ENCODE assay signal across 19 cellular contexts in the genomic region with DNA sequence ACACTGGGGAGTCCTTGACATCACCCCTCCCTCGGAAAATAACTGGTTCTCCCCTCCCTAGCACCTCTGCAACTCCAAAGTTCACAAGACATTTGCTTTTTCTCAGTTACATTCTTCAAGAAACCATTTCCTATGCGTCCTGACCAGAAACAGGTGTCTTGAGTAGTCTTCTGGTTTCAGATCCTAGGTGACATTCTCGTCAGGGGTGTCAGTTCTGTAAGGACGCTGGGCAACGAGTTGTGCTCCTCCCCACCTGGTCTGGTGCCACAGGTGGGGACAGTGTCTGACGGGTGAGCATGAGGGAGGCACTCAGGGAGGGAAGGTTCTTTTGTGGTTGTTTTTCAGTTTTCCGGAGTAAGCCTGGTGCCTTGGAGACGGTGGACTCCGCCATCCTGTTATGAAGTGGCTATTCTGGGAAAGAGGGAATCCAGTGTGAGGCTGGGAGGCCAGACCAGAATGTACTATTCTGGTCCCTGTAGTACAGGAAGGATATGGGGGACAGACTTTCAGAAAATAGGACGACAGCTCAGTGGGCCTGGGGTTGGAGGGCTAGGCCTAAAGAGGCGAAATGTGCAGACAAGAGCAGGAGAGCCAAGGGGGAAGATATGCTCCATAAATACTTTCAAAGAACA. TPM values are rescaled to one million over a fixed set of nuclear protein-coding genes. Genes with fewer than 3 reads are reported as not detected.
DNase-seq lines count a peak whose midpoint lies in the region; ATAC-seq, FAIRE-seq and TF ChIP-seq lines count a peak whose summit lies in the region.
"Had no signal": no experiment of that assay in that cellular context is flagged by ENCODE, and none has a peak within 500 bp of the region (broad histone marks: within the 10 kb centered on the region; RNA-seq: fewer than 3 reads in every experiment).

No MANE protein-coding gene starts in this region.

- H3K27ac ChIP-seq in BLaER1 (peak overlapping the region; percentile 85), kidney (ENCODE audit: low read depth in 2 of 2, low read length in 2 of 2) (peak overlapping the region; percentile 7 to 26)
- H3K27ac ChIP-seq: PC-9 had no signal

- H3K9ac ChIP-seq in BLaER1 (peak overlapping the region; percentile 55; the same call in 1 of the 2 replicates), kidney (ENCODE audit: low read length in 2 of 2) (no peak overlapping the region)

- no peak for TF ChIP-seq CTCF in GM12865 (IDR thresholded peaks at IDR 0.05; ENCODE audit: insufficient read depth, low read depth, low read length, missing control alignments)
- no peak for TF ChIP-seq CTCF in kidney (IDR thresholded peaks at IDR 0.05; ENCODE audit: borderline replicate concordance, extremely low read depth, insufficient read depth)

- H3K4me1 ChIP-seq in BLaER1 (peaks cover 72% of the 10 kb centered on the region), kidney (ENCODE audit: control insufficient read depth in 1 of 2, insufficient read depth in 1 of 2, low read depth in 1 of 2, low read length in 2 of 2) (peaks cover 48 to 50% of the 10 kb centered on the region in 2 donors)

- H3K4me3 ChIP-seq in BLaER1: peak overlapping the region; percentile 37
- no peak overlapping the region for H3K4me3 ChIP-seq in GM12865 (ENCODE audit: low read depth, low read length)
- H3K4me3 ChIP-seq in kidney (ENCODE audit: low read length in 2 of 2): no peak overlapping the region
- H3K4me3 ChIP-seq: PC-9, stomach had no signal

- no peaks in the 10 kb centered on the region for H4K20me1 ChIP-seq in BLaER1

- ATAC-seq in HG03175 (IDR thresholded peaks at IDR 0.05; ENCODE audit: unreplicated experiment) (peak; percentile 80), HG03196 (IDR thresholded peaks at IDR 0.05; ENCODE audit: unreplicated experiment) (no peak)
- ATAC-seq: activated CD8-positive, alpha-beta memory T cell treated with anti-CD3 and anti-CD28 coated beads, Interleukin-2, amount 10 ng/mL, durations not matched to agents 7 days and 5 days; left lobe of liver had no signal

- no peaks in the 10 kb centered on the region for H3K9me3 ChIP-seq in BLaER1
- H3K9me3 ChIP-seq in kidney (ENCODE audit: control insufficient read depth in 1 of 2, low read length in 2 of 2): no peaks in the 10 kb centered on the region
- H3K9me3 ChIP-seq: stomach had no signal

- H3K36me3 ChIP-seq in BLaER1 (no peaks in the 10 kb centered on the region), kidney (ENCODE audit: control insufficient read depth in 1 of 2, insufficient read depth in 2 of 2, low read length in 2 of 2) (peaks cover 11 to 34% of the 10 kb centered on the region in 2 donors)

- no peaks in the 10 kb centered on the region for H3K27me3 ChIP-seq in BLaER1
- H3K27me3 ChIP-seq: stomach had no signal

- no peak for FAIRE-seq in kidney (lab: Jason Lieb, UNC)

- DNase-seq in GM12865 (ENCODE audit: low read depth) (peak; percentile 44), kidney (no peak), DMS114 treated with DMSO at 0.1 percent for 48 hours (lab: John Stamatoyannopoulos, UW; ENCODE audit: unreplicated experiment) (no peak), globus pallidus (ENCODE audit: low spot score) (no peak), pons (ENCODE audit: low spot score) (no peak)
- DNase-seq: activated CD8-positive, alpha-beta memory T cell treated with anti-CD3 and anti-CD28 coated beads, Interleukin-2, amount 10 ng/mL, durations not matched to agents 7 days and 5 days; activated gamma-delta T cell treated with Interleukin-2 at 50 U/mL for 16 hours; DMS153; H7; naive B cell; NCI-H2107; NCI-H69; PC-9; stimulated activated CD4-positive, alpha-beta T cell treated with anti-CD3 and anti-CD28 coated beads, Interleukin-15, amount 100 ng/mL, for 24 hours; stomach had no signal

- intact Hi-C loops in kidney (cut with DNase I): no loop called here

- H3K4me2 ChIP-seq in BLaER1: peak overlapping the region; percentile 91
- H3K4me2 ChIP-seq: PC-9 had no signal

RNA-seq across cellular contexts. Expression of a gene that starts 50.6 kb away (rescaled TPM):
- total RNA-seq in kidney: 398 TPM
- 142 TPM for polyA plus RNA-seq in kidney (ENCODE audit: insufficient read depth, low read depth, low replicate concordance)
